3 cellular contexts compared by ENCODE assay signal in the genomic region with DNA sequence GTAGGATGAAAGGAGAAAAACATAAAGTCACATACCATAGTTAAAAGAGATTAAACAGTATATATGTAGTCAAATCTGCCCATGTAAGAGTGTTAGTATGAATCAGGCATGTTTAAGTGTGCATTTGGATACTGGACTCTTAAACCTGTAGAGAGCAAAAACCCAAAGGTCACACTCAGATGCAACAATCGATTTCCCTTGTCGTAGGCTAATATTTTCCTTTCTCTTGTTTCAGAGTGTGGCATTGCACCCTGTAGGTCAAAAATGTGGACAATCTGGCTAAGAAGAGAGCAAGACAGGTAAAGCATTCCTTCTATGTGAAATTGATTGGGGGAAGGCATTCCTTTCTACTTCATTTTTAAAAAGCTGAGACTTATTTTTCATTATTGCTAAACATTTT.
TF ChIP-seq lines count a peak whose summit lies in the region.

No MANE protein-coding gene starts in this region.

TF ChIP-seq in GM23338, 12 proteins besides CTCF, POLR2A, EP300 and RAD21 (continued from another document and continues in another):
- TF ChIP-seq POLR2AphosphoS5 (IDR thresholded peaks at IDR 0.05; ENCODE audit: low read depth) (no peak), REST (IDR thresholded peaks at IDR 0.05; ENCODE audit: unreplicated experiment) (no peak), ZNF331 (CRISPR knock-in tag; IDR thresholded peaks at IDR 0.05; ENCODE audit: low read depth) (no peak)

TF ChIP-seq in WTC11, 78 proteins besides CTCF, POLR2A, EP300 and RAD21 (continued from another document):
- no peak for TF ChIP-seq PRDM15 (CRISPR knock-in tag; IDR thresholded peaks at IDR 0.05)
- TF ChIP-seq E2F4 (CRISPR knock-in tag; IDR thresholded peaks at IDR 0.05; ENCODE audit: borderline replicate concordance, low read depth): no peak
- TF ChIP-seq, protein P1, sequence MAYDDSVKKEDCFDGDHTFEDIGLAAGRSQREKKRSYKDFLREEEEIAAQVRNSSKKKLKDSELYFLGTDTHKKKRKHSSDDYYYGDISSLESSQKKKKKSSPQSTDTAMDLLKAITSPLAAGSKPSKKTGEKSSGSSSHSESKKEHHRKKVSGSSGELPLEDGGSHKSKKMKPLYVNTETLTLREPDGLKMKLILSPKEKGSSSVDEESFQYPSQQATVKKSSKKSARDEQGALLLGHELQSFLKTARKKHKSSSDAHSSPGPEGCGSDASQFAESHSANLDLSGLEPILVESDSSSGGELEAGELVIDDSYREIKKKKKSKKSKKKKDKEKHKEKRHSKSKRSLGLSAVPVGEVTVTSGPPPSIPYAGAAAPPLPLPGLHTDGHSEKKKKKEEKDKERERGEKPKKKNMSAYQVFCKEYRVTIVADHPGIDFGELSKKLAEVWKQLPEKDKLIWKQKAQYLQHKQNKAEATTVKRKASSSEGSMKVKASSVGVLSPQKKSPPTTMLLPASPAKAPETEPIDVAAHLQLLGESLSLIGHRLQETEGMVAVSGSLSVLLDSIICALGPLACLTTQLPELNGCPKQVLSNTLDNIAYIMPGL (CRISPR knock-in tag; IDR thresholded peaks at IDR 0.05): no peak
- TF ChIP-seq STAT6 (CRISPR knock-in tag; conservative IDR thresholded peaks at IDR 0.05; ENCODE audit: low read depth): no peak
- TF ChIP-seq GRHL2 (CRISPR knock-in tag; IDR thresholded peaks at IDR 0.05; ENCODE audit: insufficient replicate concordance, severe bottlenecking): no peak
- TF ChIP-seq, protein P2, sequence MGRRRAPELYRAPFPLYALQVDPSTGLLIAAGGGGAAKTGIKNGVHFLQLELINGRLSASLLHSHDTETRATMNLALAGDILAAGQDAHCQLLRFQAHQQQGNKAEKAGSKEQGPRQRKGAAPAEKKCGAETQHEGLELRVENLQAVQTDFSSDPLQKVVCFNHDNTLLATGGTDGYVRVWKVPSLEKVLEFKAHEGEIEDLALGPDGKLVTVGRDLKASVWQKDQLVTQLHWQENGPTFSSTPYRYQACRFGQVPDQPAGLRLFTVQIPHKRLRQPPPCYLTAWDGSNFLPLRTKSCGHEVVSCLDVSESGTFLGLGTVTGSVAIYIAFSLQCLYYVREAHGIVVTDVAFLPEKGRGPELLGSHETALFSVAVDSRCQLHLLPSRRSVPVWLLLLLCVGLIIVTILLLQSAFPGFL (CRISPR knock-in tag; IDR thresholded peaks at IDR 0.05; ENCODE audit: borderline replicate concordance): no peak
- no peak for TF ChIP-seq TEAD1 (CRISPR knock-in tag; IDR thresholded peaks at IDR 0.05)
- no peak for TF ChIP-seq ZNF263 (CRISPR knock-in tag; IDR thresholded peaks at IDR 0.05; ENCODE audit: low read depth)
- no peak for TF ChIP-seq NR3C1 (CRISPR knock-in tag; conservative IDR thresholded peaks at IDR 0.05; ENCODE audit: low read depth)
- TF ChIP-seq IRF2 (CRISPR knock-in tag; IDR thresholded peaks at IDR 0.05; ENCODE audit: borderline replicate concordance, low read depth): no peak
TF ChIP-seq in WTC11: peak in this region for 0.

TF ChIP-seq in liver, 16 proteins besides CTCF, POLR2A, EP300 and RAD21 (continued from another document):
- TF ChIP-seq REST (IDR thresholded peaks at IDR 0.05): peak; percentile 31
- no peak for TF ChIP-seq TAF1 (conservative IDR thresholded peaks at IDR 0.05)
- peak; percentile 89 for TF ChIP-seq SP1 (IDR thresholded peaks at IDR 0.05)
- TF ChIP-seq YY1 (IDR thresholded peaks at IDR 0.05): peak; percentile 46
- TF ChIP-seq NR2F2 (IDR thresholded peaks at IDR 0.05): peak; percentile 68
- peak; percentile 87 to 94 for TF ChIP-seq JUND (IDR thresholded peaks at IDR 0.05)
- TF ChIP-seq MAX (IDR thresholded peaks at IDR 0.05): peak; percentile 64
- peak; percentile 98 to 99 for TF ChIP-seq RXRA (IDR thresholded peaks at IDR 0.05)
- TF ChIP-seq, protein P3, sequence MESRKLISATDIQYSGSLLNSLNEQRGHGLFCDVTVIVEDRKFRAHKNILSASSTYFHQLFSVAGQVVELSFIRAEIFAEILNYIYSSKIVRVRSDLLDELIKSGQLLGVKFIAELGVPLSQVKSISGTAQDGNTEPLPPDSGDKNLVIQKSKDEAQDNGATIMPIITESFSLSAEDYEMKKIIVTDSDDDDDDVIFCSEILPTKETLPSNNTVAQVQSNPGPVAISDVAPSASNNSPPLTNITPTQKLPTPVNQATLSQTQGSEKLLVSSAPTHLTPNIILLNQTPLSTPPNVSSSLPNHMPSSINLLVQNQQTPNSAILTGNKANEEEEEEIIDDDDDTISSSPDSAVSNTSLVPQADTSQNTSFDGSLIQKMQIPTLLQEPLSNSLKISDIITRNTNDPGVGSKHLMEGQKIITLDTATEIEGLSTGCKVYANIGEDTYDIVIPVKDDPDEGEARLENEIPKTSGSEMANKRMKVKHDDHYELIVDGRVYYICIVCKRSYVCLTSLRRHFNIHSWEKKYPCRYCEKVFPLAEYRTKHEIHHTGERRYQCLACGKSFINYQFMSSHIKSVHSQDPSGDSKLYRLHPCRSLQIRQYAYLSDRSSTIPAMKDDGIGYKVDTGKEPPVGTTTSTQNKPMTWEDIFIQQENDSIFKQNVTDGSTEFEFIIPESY (IDR thresholded peaks at IDR 0.05): peak; percentile 77
- peak; percentile 69 for TF ChIP-seq FOXA2 (IDR thresholded peaks at IDR 0.05)
- peak; percentile 64 for TF ChIP-seq FOXA1 (IDR thresholded peaks at IDR 0.05)
- peak; percentile 55 for TF ChIP-seq ATF3 (IDR thresholded peaks at IDR 0.05)
- peak; percentile 92 for TF ChIP-seq HNF4G (IDR thresholded peaks at IDR 0.05)
- TF ChIP-seq HNF4A (conservative IDR thresholded peaks at IDR 0.05): peak; percentile 97 to 98
